3 cellular contexts compared by ENCODE assay signal in genomic region chr7:49386792-49387191, GRCh38.
A peak's percentile ranks its signal among the peaks of the same experiment; 100 is the strongest.
TF ChIP-seq lines count a peak whose summit lies in the region.

No MANE protein-coding gene starts in this region.

TF ChIP-seq in A549, 52 proteins besides CTCF, POLR2A, EP300 and RAD21:
- TF ChIP-seq HOXB13 (CRISPR knock-in tag; IDR thresholded peaks at IDR 0.05; ENCODE audit: low read depth) (no peak), MAFK (IDR thresholded peaks at IDR 0.05; ENCODE audit: partially characterized antibody) (peak; percentile 88)

TF ChIP-seq in IMR-90, 13 proteins besides CTCF, POLR2A, EP300 and RAD21:
- TF ChIP-seq MAFK (IDR thresholded peaks at IDR 0.05; ENCODE audit: low read depth, low read length) (peak; percentile 81), CHD1 (IDR thresholded peaks at IDR 0.05; ENCODE audit: low read depth, low read length) (no peak), NFE2L2 (IDR thresholded peaks at IDR 0.05; ENCODE audit: low read depth, low read length) (no peak)

TF ChIP-seq in H1, 55 proteins besides CTCF, POLR2A, EP300 and RAD21:
- TF ChIP-seq MAFK (IDR thresholded peaks at IDR 0.05; ENCODE audit: low read depth, low read length) (peak; percentile 38; the same call in 1 of the 2 replicates), NANOG (IDR thresholded peaks at IDR 0.05; ENCODE audit: insufficient read depth, low read depth, low read length, poor library complexity, severe bottlenecking) (no peak)
TF ChIP-seq in H1: peak in this region for 1.
